ENCODE assay signal across 8 cellular contexts in the genomic region with DNA sequence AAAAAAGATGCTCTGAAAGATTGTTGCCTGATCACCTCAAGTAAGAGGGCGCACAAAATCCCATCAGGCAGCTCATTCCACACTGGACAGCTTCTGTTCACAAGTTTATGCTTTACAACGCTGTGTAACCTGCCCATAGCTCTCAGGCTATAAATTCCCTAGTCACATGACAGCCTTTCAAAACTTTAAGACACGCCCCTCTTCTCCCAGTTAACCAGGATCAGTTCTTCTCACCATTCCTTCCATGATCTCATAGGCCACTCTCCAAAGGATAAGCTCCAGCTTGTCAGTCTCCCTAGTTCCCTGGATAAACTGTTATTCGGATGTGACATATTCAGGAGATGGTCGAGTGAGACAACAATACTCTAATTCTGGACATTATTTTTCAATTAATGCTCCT. TPM values are rescaled to one million over a fixed set of nuclear protein-coding genes. Genes with fewer than 3 reads are reported as not detected.
DNase-seq lines count a peak whose midpoint lies in the region; ATAC-seq and TF ChIP-seq lines count a peak whose summit lies in the region.

No MANE protein-coding gene starts in this region.

- TF ChIP-seq CTCF in fibroblast of lung (conservative IDR thresholded peaks at IDR 0.05 in 1 of 2, IDR thresholded peaks at IDR 0.05 in 1 of 2; ENCODE audit: low read depth in 1 of 2, low read length in 2 of 2) (no peak), progenitor cell of endocrine pancreas (IDR thresholded peaks at IDR 0.05; ENCODE audit: unreplicated experiment) (no peak)

- no peak overlapping the region for H3K9ac ChIP-seq in fibroblast of lung (ENCODE audit: insufficient read depth, low read length)

- no peak overlapping the region for H3K4me3 Mint-ChIP-seq in progenitor cell of endocrine pancreas (ENCODE audit: low read depth)
- H3K4me3 Mint-ChIP-seq in activated T-helper 2 cell treated with anti-CD3 and anti-CD28 coated beads, Interferon-gamma antibody, Interleukin-2, Interleukin-4, amounts not matched to agents 10 μg/mL and 5 μg/mL and 100 μg/mL, durations not matched to agents 14 hours and 24 hours and 36 hours (ENCODE audit: low read depth), result no peak overlapping the region

- no peaks in the 10 kb centered on the region for H3K9me3 ChIP-seq in fibroblast of lung (ENCODE audit: control insufficient read depth, insufficient read depth, low read depth, low read length)

- H3K4me2 ChIP-seq in fibroblast of lung (ENCODE audit: extremely low read depth, insufficient read depth, low read length), result no peak overlapping the region

- H3K36me3 ChIP-seq in fibroblast of lung (ENCODE audit: control insufficient read depth, insufficient read depth, low read length), result no peaks in the 10 kb centered on the region

- no peak overlapping the region for H2AFZ ChIP-seq in fibroblast of lung (ENCODE audit: low read length)

- H3K27me3 ChIP-seq in fibroblast of lung (ENCODE audit: control insufficient read depth, insufficient read depth, low read length), result no peaks in the 10 kb centered on the region

- peak overlapping the region; percentile 5 for H3K27ac ChIP-seq in fibroblast of lung (ENCODE audit: insufficient read depth, low read length)

- peaks cover 65% of the 10 kb centered on the region for H3K4me1 Mint-ChIP-seq in progenitor cell of endocrine pancreas (ENCODE audit: low read depth)
- peaks cover 59% of the 10 kb centered on the region for H3K4me1 Mint-ChIP-seq in activated T-helper 2 cell treated with anti-CD3 and anti-CD28 coated beads, Interferon-gamma antibody, Interleukin-2, Interleukin-4, amounts not matched to agents 10 μg/mL and 5 μg/mL and 100 μg/mL, durations not matched to agents 14 hours and 24 hours and 36 hours (ENCODE audit: low read depth)

- H4K20me1 ChIP-seq in fibroblast of lung (ENCODE audit: control insufficient read depth, extremely low read depth, insufficient read depth, low read length), result peaks cover 15% of the 10 kb centered on the region

- peaks cover 33% of the 10 kb centered on the region for H3K4me1 ChIP-seq in fibroblast of lung (ENCODE audit: control insufficient read depth, extremely low read depth, insufficient read depth, low read length)

- H3K79me2 ChIP-seq in fibroblast of lung (ENCODE audit: control insufficient read depth, insufficient read depth, low read length), result peaks cover 96% of the 10 kb centered on the region

- no peaks in the 10 kb centered on the region for H3K9me3 Mint-ChIP-seq in progenitor cell of endocrine pancreas (ENCODE audit: low read depth)
- H3K9me3 Mint-ChIP-seq in activated T-helper 2 cell treated with anti-CD3 and anti-CD28 coated beads, Interferon-gamma antibody, Interleukin-2, Interleukin-4, amounts not matched to agents 10 μg/mL and 5 μg/mL and 100 μg/mL, durations not matched to agents 14 hours and 24 hours and 36 hours, result no peaks in the 10 kb centered on the region

- H3K27me3 Mint-ChIP-seq in progenitor cell of endocrine pancreas, result no peaks in the 10 kb centered on the region
- H3K27me3 Mint-ChIP-seq in activated T-helper 2 cell treated with anti-CD3 and anti-CD28 coated beads, Interferon-gamma antibody, Interleukin-2, Interleukin-4, amounts not matched to agents 10 μg/mL and 5 μg/mL and 100 μg/mL, durations not matched to agents 14 hours and 24 hours and 36 hours (ENCODE audit: low read depth), result no peaks in the 10 kb centered on the region

- intact Hi-C loops in activated T-helper 2 cell treated with anti-CD3 and anti-CD28 coated beads, Interferon-gamma antibody, Interleukin-2, Interleukin-4, amounts not matched to agents 10 μg/mL and 5 μg/mL and 100 μg/mL, durations not matched to agents 14 hours and 24 hours and 36 hours (cut with micrococcal nuclease), result no loop called here

- H3K4me3 ChIP-seq in fibroblast of lung (replicated peaks in 1 of 4; ENCODE audit: control extremely low read depth in 1 of 4, insufficient read depth in 1 of 4, low read depth in 3 of 4, low read length in 4 of 4), result no peak overlapping the region

- ATAC-seq in GM21619 (IDR thresholded peaks at IDR 0.05; ENCODE audit: unreplicated experiment) (no peak), HG02571 (IDR thresholded peaks at IDR 0.05; ENCODE audit: unreplicated experiment) (no peak)

- DNase-seq in EH (ENCODE audit: low read depth), result peak; percentile 63
- peak; percentile 47 for DNase-seq in RPMI7951 (ENCODE audit: low read depth)
- peak; percentile 51 to 55 for DNase-seq in fibroblast of lung (ENCODE audit: low read depth in 2 of 2)
- DNase-seq in progenitor cell of endocrine pancreas (ENCODE audit: low spot score, unreplicated experiment), result no peak
- DNase-seq in activated T-helper 2 cell treated with anti-CD3 and anti-CD28 coated beads, Interferon-gamma antibody, Interleukin-2, Interleukin-4, amounts not matched to agents 10 μg/mL and 5 μg/mL and 100 μg/mL, durations not matched to agents 14 hours and 24 hours and 36 hours (ENCODE audit: low spot score), result no peak
- DNase-seq in UCSD-AML1 (lab: John Stamatoyannopoulos, UW; ENCODE audit: unreplicated experiment), result no peak

- H3K36me3 Mint-ChIP-seq in progenitor cell of endocrine pancreas (ENCODE audit: insufficient read depth), result peaks cover 7% of the 10 kb centered on the region
- peaks cover 55% of the 10 kb centered on the region for H3K36me3 Mint-ChIP-seq in activated T-helper 2 cell treated with anti-CD3 and anti-CD28 coated beads, Interferon-gamma antibody, Interleukin-2, Interleukin-4, amounts not matched to agents 10 μg/mL and 5 μg/mL and 100 μg/mL, durations not matched to agents 14 hours and 24 hours and 36 hours (ENCODE audit: low read depth)

- H3K27ac Mint-ChIP-seq in progenitor cell of endocrine pancreas, result peak overlapping the region; percentile 2
- no peak overlapping the region for H3K27ac Mint-ChIP-seq in activated T-helper 2 cell treated with anti-CD3 and anti-CD28 coated beads, Interferon-gamma antibody, Interleukin-2, Interleukin-4, amounts not matched to agents 10 μg/mL and 5 μg/mL and 100 μg/mL, durations not matched to agents 14 hours and 24 hours and 36 hours

RNA-seq across cellular contexts. Expression of gene ADNP, which starts 15.0 kb away (rescaled TPM):
- total RNA-seq in RPMI7951 (2014; rRNA removed; shearing (Covaris generic)), result 36.3 and 43.1 TPM in 2 replicates
- total RNA-seq in fibroblast of lung (32.1 and 40.0 TPM in 2 replicates), progenitor cell of endocrine pancreas (127 and 144 TPM in 2 replicates)
- polyA plus RNA-seq in fibroblast of lung, result 25.7 and 29.4 TPM in 2 replicates
- polyA plus RNA-seq in fibroblast of lung (2012), result 33.8 and 34.1 TPM in 2 replicates
- polyA minus RNA-seq in fibroblast of lung (ENCODE audit: low replicate concordance), result 35.2 and 46.4 TPM in 2 replicates
- 64.6 and 64.7 TPM in 2 replicates for total RNA-seq in activated T-helper 2 cell treated with anti-CD3 and anti-CD28 coated beads, Interferon-gamma antibody, Interleukin-2, Interleukin-4, amounts not matched to agents 10 μg/mL and 5 μg/mL and 100 μg/mL, durations not matched to agents 14 hours and 24 hours and 36 hours

RNA-seq across cellular contexts. Expression of gene DPM1, which starts 42.1 kb away (rescaled TPM):
- total RNA-seq in RPMI7951 (2014; rRNA removed; shearing (Covaris generic)), result 188 and 215 TPM in 2 replicates
- total RNA-seq in fibroblast of lung (53.2 and 60.9 TPM in 2 replicates), progenitor cell of endocrine pancreas (41.4 and 43.9 TPM in 2 replicates)
- polyA plus RNA-seq in fibroblast of lung, result 89.1 and 103 TPM in 2 replicates
- 66.0 and 68.9 TPM in 2 replicates for polyA plus RNA-seq in fibroblast of lung (2012)
- polyA minus RNA-seq in fibroblast of lung (ENCODE audit: low replicate concordance), result 5.9 and 6.6 TPM in 2 replicates
- total RNA-seq in activated T-helper 2 cell treated with anti-CD3 and anti-CD28 coated beads, Interferon-gamma antibody, Interleukin-2, Interleukin-4, amounts not matched to agents 10 μg/mL and 5 μg/mL and 100 μg/mL, durations not matched to agents 14 hours and 24 hours and 36 hours, result 59.6 and 60.0 TPM in 2 replicates

RNA-seq across cellular contexts. Expression of gene MOCS3, which starts 42.4 kb away (rescaled TPM):
- 10.1 and 12.1 TPM in 2 replicates for total RNA-seq in RPMI7951 (2014; rRNA removed; shearing (Covaris generic))
- total RNA-seq in fibroblast of lung (9.2 and 10.1 TPM in 2 replicates), progenitor cell of endocrine pancreas (5.6 and 5.8 TPM in 2 replicates)
- polyA plus RNA-seq in fibroblast of lung, result 3.7 and 4.5 TPM in 2 replicates
- 3.3 and 4.0 TPM in 2 replicates for polyA plus RNA-seq in fibroblast of lung (2012)
- 5.4 and 7.3 TPM in 2 replicates for polyA minus RNA-seq in fibroblast of lung (ENCODE audit: low replicate concordance)
- 4.7 and 4.9 TPM in 2 replicates for total RNA-seq in activated T-helper 2 cell treated with anti-CD3 and anti-CD28 coated beads, Interferon-gamma antibody, Interleukin-2, Interleukin-4, amounts not matched to agents 10 μg/mL and 5 μg/mL and 100 μg/mL, durations not matched to agents 14 hours and 24 hours and 36 hours

Comparison
In these comparisons a context has a peak if more than half of its experiments do, and no peak if none do; other contexts are left out.
1. DNase-seq: peak in EH (single experiment), RPMI7951 (single experiment) and fibroblast of lung (2 of 2); none in progenitor cell of endocrine pancreas (single experiment), activated T-helper 2 cell treated with anti-CD3 and anti-CD28 coated beads, Interferon-gamma antibody, Interleukin-2, Interleukin-4, amounts not matched to agents 10 μg/mL and 5 μg/mL and 100 μg/mL, durations not matched to agents 14 hours and 24 hours and 36 hours (single experiment) and UCSD-AML1 (single experiment).